1 cellular context compared by ENCODE assay signal in the genomic region with DNA sequence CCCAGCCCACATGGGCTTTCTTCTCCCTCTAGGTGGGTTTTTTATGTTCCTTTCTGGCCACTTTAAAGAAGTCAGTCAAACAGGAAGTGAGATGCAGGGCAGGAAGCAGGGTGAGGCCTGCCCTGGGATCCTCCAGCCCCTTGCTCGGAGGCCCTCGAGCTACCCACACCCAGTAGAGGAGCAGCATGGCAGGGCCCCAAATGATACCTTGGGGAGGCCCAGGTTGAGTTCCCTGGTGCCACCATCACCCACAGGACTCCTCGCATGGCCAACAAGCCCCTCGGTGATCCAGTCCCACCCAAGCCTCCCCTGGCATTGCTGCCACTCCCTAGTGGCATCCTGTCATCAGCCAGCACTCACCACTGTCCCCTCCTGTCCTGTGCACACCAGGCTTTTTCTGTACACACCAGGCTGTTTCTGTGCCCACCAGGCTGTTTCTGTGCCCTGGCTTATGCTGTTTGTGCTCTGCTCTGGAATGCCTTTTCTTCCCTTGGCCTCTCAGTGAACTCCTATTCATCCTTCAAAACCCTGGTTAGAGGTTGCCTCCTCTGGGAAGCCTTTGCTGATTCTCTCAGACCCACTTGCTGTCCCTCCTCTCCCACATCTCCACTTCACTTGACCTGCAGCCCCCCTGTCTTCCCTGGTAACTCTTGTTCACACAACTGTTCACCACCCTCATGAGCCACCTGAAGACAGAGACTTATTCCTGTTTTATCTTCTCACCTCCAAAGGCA.
TF ChIP-seq lines count a peak whose summit lies in the region.

No MANE protein-coding gene starts in this region.

TF ChIP-seq in GM12891, 5 proteins besides CTCF, POLR2A, EP300 and RAD21 (continued from another document):
- peak; percentile 54; the same call in 1 of the 2 replicates for TF ChIP-seq SPI1 (IDR thresholded peaks at IDR 0.05; ENCODE audit: low read depth, low read length)
